32 cellular contexts compared by ENCODE assay signal in genomic region chr14:79357307-79357706, GRCh38.
"Had no signal": no experiment of that assay in that cellular context is flagged by ENCODE, and none has a peak within 500 bp of the region (broad histone marks: within the 10 kb centered on the region; RNA-seq: fewer than 3 reads in every experiment).

No MANE protein-coding gene starts in this region.

- H3K4me1 ChIP-seq: Peyer's patch, SJSA1 had no signal

- H3K27me3 ChIP-seq: cardiac muscle cell, Peyer's patch, SJSA1 had no signal

- FAIRE-seq: TTC549 had no signal

- H3K4me3 ChIP-seq: cardiac muscle cell, Peyer's patch, SJSA1 had no signal

- H3K9me2 ChIP-seq: SK-N-SH had no signal

- H3K4me2 ChIP-seq: KMS-11, SK-N-SH had no signal

- ATAC-seq: activated CD8-positive, alpha-beta T cell treated with anti-CD3 and anti-CD28 coated beads for 36 hours; activated T-cell treated with anti-CD3 and anti-CD28 coated beads, Interleukin-2, amount 50 U/mL, for 72 hours; activated T-helper 17 cell treated with anti-CD3 and anti-CD28 coated beads, Interleukin-2, amount 50 U/mL, for 72 hours; PC-3 had no signal

- H3K9me3 ChIP-seq: Peyer's patch, SJSA1, SK-N-SH had no signal

- DNase-seq: activated CD4-positive, alpha-beta T cell treated with anti-CD3 and anti-CD28 coated beads, Interleukin-2, amount 10 ng/mL, durations not matched to agents 24 days and 14 days; activated CD4-positive, alpha-beta T cell treated with anti-CD3 and anti-CD28 coated beads, Interleukin-2, amount 50 U/mL, for 4 hours; activated CD8-positive, alpha-beta T cell treated with anti-CD3 and anti-CD28 coated beads for 36 hours; activated effector memory CD4-positive, alpha-beta T cell treated with anti-CD3 and anti-CD28 coated beads, Interleukin-2, amount 50 U/mL, for 16 hours; activated naive CD4-positive, alpha-beta T cell; activated naive CD4-positive, alpha-beta T cell treated with anti-CD3 and anti-CD28 coated beads, Interleukin-2, amount 50 U/mL, for 16 hours; activated naive CD8-positive, alpha-beta T cell treated with anti-CD3 and anti-CD28 coated beads for 36 hours; activated T-cell treated with anti-CD3 and anti-CD28 coated beads, Interleukin-2, amount 50 U/mL, for 1 hour; activated T-cell treated with anti-CD3 and anti-CD28 coated beads, Interleukin-2, amount 50 U/mL, for 72 hours; amniotic stem cell; aorta; MM.1S; MV-4-11; NCI-H1092; NCI-H1436 treated with DMSO at 0.1 percent for 48 hours; NCI-H1694 treated with DMSO at 0.1 percent for 48 hours; NCI-H2029; NCI-H2171 treated with DMSO at 0.1 percent for 48 hours; NCI-H510A; NCI-H526; NCI-H748 treated with DMSO at 0.1 percent for 48 hours; NK-92 treated with Interleukin-12 subunit alpha and Interleukin-12 subunit beta, amount 100 ng/mL, for 24 hours; PC-3; Peyer's patch; RPMI8226; SHP77 treated with DMSO at 0.1 percent for 48 hours; SK-N-SH had no signal

- H3K27ac ChIP-seq: cardiac muscle cell, KMS-11, Peyer's patch, SJSA1 had no signal

- H3K36me3 ChIP-seq: cardiac muscle cell, Peyer's patch, SJSA1 had no signal
